Comparison of ENCODE assay signal across 8 cellular contexts in genomic region chr12:27525373-27525772, GRCh38. TPM values are rescaled to one million over a fixed set of nuclear protein-coding genes. Genes with fewer than 3 reads are reported as not detected.
A peak's percentile ranks its signal among the peaks of the same experiment; 100 is the strongest.
DNase-seq lines count a peak whose midpoint lies in the region; ATAC-seq and TF ChIP-seq lines count a peak whose summit lies in the region.

No MANE protein-coding gene starts in this region.

- H3K36me3 ChIP-seq in fibroblast of lung (ENCODE audit: control insufficient read depth, insufficient read depth, low read length), result no peaks in the 10 kb centered on the region
- peaks cover 3 to 7% of the 10 kb centered on the region in 2 experiments for H3K36me3 ChIP-seq in trophoblast cell (ENCODE audit: control insufficient read depth in 1 of 2, insufficient read depth in 2 of 2, low read length in 2 of 2)
- no peaks in the 10 kb centered on the region for H3K36me3 ChIP-seq in effector memory CD4-positive, alpha-beta T cell (ENCODE audit: control insufficient read depth, insufficient read depth, low read length)

- H3K14ac ChIP-seq in trophoblast cell (ENCODE audit: low read length), result no peak overlapping the region

- CTCF ChIA-PET in RWPE1 (lab: Yijun Ruan, JAX), result no interaction called here

- no peak overlapping the region for H4K8ac ChIP-seq in trophoblast cell (ENCODE audit: low read depth, low read length)

- H3K4me2 ChIP-seq in fibroblast of lung (ENCODE audit: extremely low read depth, insufficient read depth, low read length) (peak overlapping the region; percentile 86), trophoblast cell (ENCODE audit: low read length) (peak overlapping the region; percentile 78)

- H4K20me1 ChIP-seq in fibroblast of lung (ENCODE audit: control insufficient read depth, extremely low read depth, insufficient read depth, low read length), result no peaks in the 10 kb centered on the region

- TF ChIP-seq CTCF in RWPE1 (conservative IDR thresholded peaks at IDR 0.05; ENCODE audit: low read depth) (no peak), fibroblast of lung (conservative IDR thresholded peaks at IDR 0.05 in 1 of 2, IDR thresholded peaks at IDR 0.05 in 1 of 2; ENCODE audit: low read depth in 1 of 2, low read length in 2 of 2) (no peak)

- no peak overlapping the region for H2BK120ac ChIP-seq in trophoblast cell (ENCODE audit: insufficient read depth, low read length, poor library complexity)

- H3K4ac ChIP-seq in trophoblast cell (ENCODE audit: low read depth, low read length), result no peak overlapping the region

- no peak overlapping the region for H2AK5ac ChIP-seq in trophoblast cell (ENCODE audit: low read length)

- H3K18ac ChIP-seq in trophoblast cell (ENCODE audit: low read length), result no peak overlapping the region

- H2AFZ ChIP-seq in fibroblast of lung (ENCODE audit: low read length) (no peak overlapping the region), trophoblast cell (ENCODE audit: insufficient read depth, low read length, poor library complexity) (no peak overlapping the region)

- no CpG with 5 or more reads among the region's 6 CpGs for WGBS in trophoblast cell (ENCODE audit: extremely low coverage, insufficient coverage, insufficient read length)

- no peak overlapping the region for H2BK5ac ChIP-seq in trophoblast cell (ENCODE audit: low read depth, low read length, poor library complexity)

- H3K79me2 ChIP-seq in fibroblast of lung (ENCODE audit: control insufficient read depth, insufficient read depth, low read length) (peaks cover 59% of the 10 kb centered on the region), trophoblast cell (ENCODE audit: control insufficient read depth, insufficient read depth, low read length, poor library complexity) (peaks cover 16% of the 10 kb centered on the region)

- DNase-seq in ELF-1 (ENCODE audit: low read depth, low spot score), result peak; percentile 72
- peak; percentile 66 for DNase-seq in RWPE1 (ENCODE audit: low spot score)
- DNase-seq in fibroblast of lung (ENCODE audit: low read depth in 2 of 2), result peak; percentile 73 to 85
- DNase-seq in trophoblast cell, result peak in 1 of 2 donors; percentile 25
- no peak for DNase-seq in NCI-H2171 (lab: John Stamatoyannopoulos, UW)
- DNase-seq in effector memory CD4-positive, alpha-beta T cell, result no peak
- no peak for DNase-seq in activated CD4-positive, alpha-beta T cell treated with anti-CD3 and anti-CD28 coated beads, Interleukin-2, amount 50 U/mL, for 1 hour
- DNase-seq in left lobe of liver (ENCODE audit: low spot score), result no peak

- no peak overlapping the region for H4K91ac ChIP-seq in trophoblast cell (ENCODE audit: low read depth, low read length)

- H3K27me3 ChIP-seq in fibroblast of lung (ENCODE audit: control insufficient read depth, insufficient read depth, low read length), result no peaks in the 10 kb centered on the region
- no peaks in the 10 kb centered on the region for H3K27me3 ChIP-seq in trophoblast cell (ENCODE audit: insufficient read depth, low read length)
- no peaks in the 10 kb centered on the region for H3K27me3 ChIP-seq in effector memory CD4-positive, alpha-beta T cell (replicated peaks; ENCODE audit: control insufficient read depth, insufficient read depth, low read length, poor library complexity, severe bottlenecking)

- H3K79me1 ChIP-seq in trophoblast cell (ENCODE audit: low read length), result peaks cover 23% of the 10 kb centered on the region

- peaks cover 6% of the 10 kb centered on the region for H3K4me1 ChIP-seq in fibroblast of lung (ENCODE audit: control insufficient read depth, extremely low read depth, insufficient read depth, low read length)
- peaks cover 15 to 21% of the 10 kb centered on the region in 2 experiments for H3K4me1 ChIP-seq in trophoblast cell (ENCODE audit: control insufficient read depth in 1 of 2, insufficient read depth in 2 of 2, low read length in 2 of 2)
- peaks cover 8% of the 10 kb centered on the region for H3K4me1 ChIP-seq in effector memory CD4-positive, alpha-beta T cell (ENCODE audit: control insufficient read depth, insufficient read depth, low read length, poor library complexity, severe bottlenecking)

- POLR2A ChIA-PET in RWPE1 (lab: Yijun Ruan, JAX; ENCODE audit: low non-redundant PET), result interaction anchor here (0.7 kb wide), 1 partner anchor 24 kb away, joined by 3 read pairs; no protein-coding TSS in a partner anchor

- no peak for ATAC-seq in left lobe of liver

- H3K23ac ChIP-seq in trophoblast cell (ENCODE audit: low read length), result no peak overlapping the region

- H3K27ac ChIP-seq in RWPE1 (no peak overlapping the region), fibroblast of lung (ENCODE audit: insufficient read depth, low read length) (peak overlapping the region; percentile 89), trophoblast cell (ENCODE audit: low read depth, low read length) (peak overlapping the region; percentile 24)
- no peak overlapping the region for H3K27ac ChIP-seq in effector memory CD4-positive, alpha-beta T cell (ENCODE audit: insufficient read depth, low read length, poor library complexity, severe bottlenecking)

- H3K9me3 ChIP-seq in fibroblast of lung (ENCODE audit: control insufficient read depth, insufficient read depth, low read depth, low read length) (no peaks in the 10 kb centered on the region), trophoblast cell (ENCODE audit: insufficient read depth, low read depth, low read length) (no peaks in the 10 kb centered on the region)
- H3K9me3 ChIP-seq in effector memory CD4-positive, alpha-beta T cell (ENCODE audit: control insufficient read depth, low read length), result no peaks in the 10 kb centered on the region

- no peak overlapping the region for H2BK12ac ChIP-seq in trophoblast cell (ENCODE audit: low read length)

- H4K12ac ChIP-seq in trophoblast cell (ENCODE audit: low read depth, low read length), result no peak overlapping the region

- peak overlapping the region; percentile 82 to 93 (median 84) for H3K4me3 ChIP-seq in fibroblast of lung (replicated peaks in 1 of 4; ENCODE audit: control extremely low read depth in 1 of 4, insufficient read depth in 1 of 4, low read depth in 3 of 4, low read length in 4 of 4)
- peak overlapping the region; percentile 56 for H3K4me3 ChIP-seq in trophoblast cell (ENCODE audit: low read depth, low read length)
- no peak overlapping the region for H3K4me3 ChIP-seq in effector memory CD4-positive, alpha-beta T cell (ENCODE audit: insufficient read depth, low read depth, low read length, poor library complexity, severe bottlenecking)

- H3K9ac ChIP-seq in fibroblast of lung (ENCODE audit: insufficient read depth, low read length) (peak overlapping the region; percentile 79), trophoblast cell (ENCODE audit: low read length) (no peak overlapping the region)

RNA-seq across cellular contexts. Expression of gene PPFIBP1, which starts 1.4 kb away (rescaled TPM):
- total RNA-seq in fibroblast of lung (51.4 and 93.0 TPM in 2 replicates), left lobe of liver (34.9 TPM)
- 46.8 and 65.1 TPM in 2 replicates for polyA plus RNA-seq in fibroblast of lung
- 26.7 and 40.5 TPM in 2 replicates for polyA plus RNA-seq in fibroblast of lung (2012)
- polyA minus RNA-seq in fibroblast of lung (ENCODE audit: low replicate concordance), result 29.9 and 58.7 TPM in 2 replicates
- 104 and 107 TPM in 2 replicates for polyA plus RNA-seq in trophoblast cell (2013)

Comparison
In these comparisons a context has a peak if more than half of its experiments do, and no peak if none do; other contexts are left out.
1. DNase-seq: peak in ELF-1 (single experiment), RWPE1 (single experiment) and fibroblast of lung (2 of 2); none in NCI-H2171 (single experiment), effector memory CD4-positive, alpha-beta T cell (0 of 3), activated CD4-positive, alpha-beta T cell treated with anti-CD3 and anti-CD28 coated beads, Interleukin-2, amount 50 U/mL, for 1 hour (single experiment) and left lobe of liver (single experiment).
2. H3K27ac ChIP-seq: peak in fibroblast of lung (single experiment) and trophoblast cell (single experiment); none in RWPE1 (single experiment) and effector memory CD4-positive, alpha-beta T cell (single experiment).